ENCODE assay signal across 11 cellular contexts in genomic region chr4:42878868-42879267, GRCh38. TPM values are rescaled to one million over a fixed set of nuclear protein-coding genes. Genes with fewer than 3 reads are reported as not detected.
"Had no signal": no experiment of that assay in that cellular context is flagged by ENCODE, and none has a peak within 500 bp of the region (broad histone marks: within the 10 kb centered on the region; RNA-seq: fewer than 3 reads in every experiment).

No MANE protein-coding gene starts in this region.

- ATAC-seq: GM23338, HCT116 had no signal

- DNase-seq: GM23248, GOT3, H7, H9, HCEC 1CT, HFFc6 had no signal

- H3K4me1 Mint-ChIP-seq: GM23338, H9 had no signal

- H3K27ac ChIP-seq: GM23248 had no signal

- H3K9ac ChIP-seq: GM23248 had no signal

- H3K36me3 ChIP-seq: HAP-1 had no signal

- H3K4me2 ChIP-seq: GM23338 had no signal

- H3K9me3 Mint-ChIP-seq: GM23338, H9 had no signal

- H3K4me3 Mint-ChIP-seq: GM23338, H9, HFFc6 had no signal

- H3K4me3 ChIP-seq: GM23248, GM23338, HAP-1 had no signal

- H2AFZ ChIP-seq: GM23248, GM23338 had no signal

- H3K27ac Mint-ChIP-seq: GM23338, H9, HFFc6 had no signal

- H3K9me3 ChIP-seq: HAP-1 had no signal

RNA-seq across cellular contexts. Expression of gene GRXCR1, which starts 13.6 kb away (rescaled TPM):
- total RNA-seq: GM23248, GM23338, H1, H4, H7, H9, HFFc6 had no signal
- polyA plus RNA-seq: GM23248, GM23338, H1 had no signal
